9 cellular contexts compared by ENCODE assay signal in the genomic region with DNA sequence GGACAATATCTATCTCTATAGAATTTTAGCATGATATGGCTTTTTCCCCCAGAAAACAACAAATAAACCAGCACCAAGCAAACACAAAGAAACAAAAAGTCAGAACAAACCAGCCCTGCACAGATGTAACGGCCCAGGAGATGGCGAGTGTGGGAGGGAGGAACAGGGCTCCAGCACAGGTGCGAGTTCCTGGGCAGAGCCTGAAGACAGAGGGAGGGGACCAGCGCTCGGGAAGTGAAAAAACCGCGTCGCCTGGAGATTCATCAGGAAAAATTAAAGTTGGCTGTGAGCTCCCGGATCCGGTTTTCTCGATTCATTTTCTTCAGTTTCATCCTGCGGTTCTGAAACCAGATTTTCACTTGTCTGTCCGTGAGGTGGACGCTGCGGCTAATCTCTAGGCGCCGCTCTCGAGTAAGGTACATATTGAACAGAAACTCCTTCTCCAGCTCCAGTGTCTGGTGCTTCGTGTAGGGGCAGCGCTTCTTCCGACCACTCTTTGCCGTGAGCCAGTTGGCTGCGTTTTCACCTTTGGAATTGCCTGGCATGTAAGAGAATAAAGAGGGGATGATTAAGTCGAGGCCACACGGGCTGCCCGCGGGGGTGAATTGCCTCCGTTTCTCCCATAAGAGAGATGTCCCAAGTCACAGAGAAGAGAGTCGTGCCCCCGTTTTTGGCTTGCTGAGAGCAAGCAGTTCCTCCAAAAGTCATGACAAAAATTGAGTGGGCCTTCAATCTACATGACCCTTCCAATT. TPM values are rescaled to one million over a fixed set of nuclear protein-coding genes. Genes with fewer than 3 reads are reported as not detected.
A peak's percentile ranks its signal among the peaks of the same experiment; 100 is the strongest.
DNase-seq lines count a peak whose midpoint lies in the region; ATAC-seq and TF ChIP-seq lines count a peak whose summit lies in the region.
"Had no signal": no experiment of that assay in that cellular context is flagged by ENCODE, and none has a peak within 500 bp of the region (broad histone marks: within the 10 kb centered on the region; RNA-seq: fewer than 3 reads in every experiment).

No MANE protein-coding gene starts in this region.

- no peak overlapping the region for H2BK15ac ChIP-seq in IMR-90 (ENCODE audit: low read depth, low read length)

- H3K4me1 ChIP-seq in IMR-90 (ENCODE audit: control insufficient read depth, insufficient read depth, low read length) (no peaks in the 10 kb centered on the region), PC-9 (replicated peaks; ENCODE audit: insufficient read depth) (peaks cover 20% of the 10 kb centered on the region)

- peaks cover 93% of the 10 kb centered on the region for H3K27me3 ChIP-seq in IMR-90 (ENCODE audit: control insufficient read depth, insufficient read depth, low read length)
- H3K27me3 ChIP-seq in PC-9 (ENCODE audit: insufficient read depth, low read depth) = no peaks in the 10 kb centered on the region
- peaks cover 98% of the 10 kb centered on the region for H3K27me3 ChIP-seq in brain microvascular endothelial cell (replicated peaks)

- no peak for TF ChIP-seq POLR2A in IMR-90 (IDR thresholded peaks at IDR 0.05; ENCODE audit: low read depth, low read length)

- H4K5ac ChIP-seq in IMR-90 (ENCODE audit: low read depth, low read length) = no peak overlapping the region

- H2AFZ ChIP-seq in IMR-90 (replicated peaks; ENCODE audit: low read length, poor library complexity) (peak overlapping the region; percentile 16), PC-9 (no peak overlapping the region)

- TF ChIP-seq RAD21 in IMR-90 (IDR thresholded peaks at IDR 0.05; ENCODE audit: low read length) = no peak

- peaks cover 21% of the 10 kb centered on the region for H3F3A ChIP-seq in PC-9 (ENCODE audit: insufficient read depth, low read depth)

- peaks cover 5% of the 10 kb centered on the region for H3K36me3 Mint-ChIP-seq in activated naive CD8-positive, alpha-beta T cell treated with anti-CD3 and anti-CD28 coated beads, Interleukin-2, amount 10 ng/mL, durations not matched to agents 7 days and 5 days
- H3K36me3 Mint-ChIP-seq in nephron progenitor cell (ENCODE audit: low read depth) = peaks cover 49% of the 10 kb centered on the region

- H3K4me2 ChIP-seq in IMR-90 (ENCODE audit: low read depth, low read length) (no peak overlapping the region), PC-9 (no peak overlapping the region)

- no peaks in the 10 kb centered on the region for H3K79me2 ChIP-seq in PC-9 (ENCODE audit: low read depth)

- in situ Hi-C loops in Caki2 (cut with HindIII; ENCODE audit: low pct_unique_long_range_greater_than_20kb, low sequenced_read_pairs) = no loop called here
- in situ Hi-C loops in IMR-90 (cut with MboI; ENCODE audit: low sequenced_read_pairs) = no loop called here
- in situ Hi-C loops in brain microvascular endothelial cell (cut with HindIII; ENCODE audit: low pct_ligation_motif_present, low sequenced_read_pairs) = no loop called here

- H2BK120ac ChIP-seq in IMR-90 (ENCODE audit: low read depth, low read length) = no peak overlapping the region

- H4K20me1 ChIP-seq in IMR-90 (ENCODE audit: insufficient read depth, low read length) = peaks cover 19% of the 10 kb centered on the region; the same call in 1 of the 2 replicates
- no peaks in the 10 kb centered on the region for H4K20me1 ChIP-seq in PC-9 (ENCODE audit: insufficient read depth)

- H2BK5ac ChIP-seq in IMR-90 (ENCODE audit: low read depth, low read length, poor library complexity, severe bottlenecking) = no peak overlapping the region

- intact Hi-C loops in IMR-90 (cut with micrococcal nuclease) = no loop called here
- intact Hi-C loops in PC-9 (cut with micrococcal nuclease; ENCODE audit: unreplicated experiment) = no loop called here

- peak overlapping the region; percentile 50 for H3K4me3 Mint-ChIP-seq in activated naive CD8-positive, alpha-beta T cell treated with anti-CD3 and anti-CD28 coated beads, Interleukin-2, amount 10 ng/mL, durations not matched to agents 7 days and 5 days
- H3K4me3 Mint-ChIP-seq in nephron progenitor cell = peak overlapping the region; percentile 97

- peaks cover 18% of the 10 kb centered on the region for H3K9me3 ChIP-seq in IMR-90 (ENCODE audit: control insufficient read depth, insufficient read depth, low read length)
- H3K9me3 ChIP-seq in PC-9 (ENCODE audit: insufficient read depth, low read depth) = no peaks in the 10 kb centered on the region

- H3K18ac ChIP-seq in IMR-90 (ENCODE audit: low read depth, low read length) = no peak overlapping the region

- H3K36me3 ChIP-seq in IMR-90 (ENCODE audit: control insufficient read depth, insufficient read depth, low read length) (no peaks in the 10 kb centered on the region), PC-9 (ENCODE audit: low read depth) (no peaks in the 10 kb centered on the region), brain microvascular endothelial cell (replicated peaks) (no peaks in the 10 kb centered on the region)

- peaks cover 69% of the 10 kb centered on the region for H3K27me3 Mint-ChIP-seq in activated naive CD8-positive, alpha-beta T cell treated with anti-CD3 and anti-CD28 coated beads, Interleukin-2, amount 10 ng/mL, durations not matched to agents 7 days and 5 days
- H3K27me3 Mint-ChIP-seq in nephron progenitor cell (ENCODE audit: low read depth, poor library complexity) = peaks cover 21% of the 10 kb centered on the region

- no peak overlapping the region for H3K4me3 ChIP-seq in IMR-90 (ENCODE audit: insufficient read depth, low read depth, low read length)
- no peak overlapping the region for H3K4me3 ChIP-seq in PC-9
- H3K4me3 ChIP-seq in brain microvascular endothelial cell (ENCODE audit: low read depth, low read length) = no peak overlapping the region

- H2AK5ac ChIP-seq in IMR-90 (ENCODE audit: low read depth, low read length) = no peak overlapping the region

- BruUV-seq in IMR-90 (replicated peaks; lab: Mats Ljungman, UMichigan) (no TSS peak), PC-9 (replicated peaks; lab: Mats Ljungman, UMichigan) (no TSS peak)

- H3K9me2 ChIP-seq in PC-9 (ENCODE audit: insufficient read depth) = no peaks in the 10 kb centered on the region

- CTCF ChIA-PET in IMR-90 (lab: Yijun Ruan, JAX) (no interaction called here), PC-9 (lab: Charles Lee) (no interaction called here)

- H3K27ac ChIP-seq in IMR-90 (ENCODE audit: insufficient read depth, low read length) = no peak overlapping the region
- no peak overlapping the region for H3K27ac ChIP-seq in PC-9
- H3K27ac ChIP-seq in brain microvascular endothelial cell = no peak overlapping the region

- no peak overlapping the region for H3K14ac ChIP-seq in IMR-90 (replicated peaks; ENCODE audit: low read depth, low read length)

- dilution Hi-C loops in IMR-90 (cut with HindIII; ENCODE audit: low sequenced_read_pairs, unreplicated experiment) = no loop called here

- H2BK20ac ChIP-seq in IMR-90 (ENCODE audit: low read depth, low read length) = no peak overlapping the region

- H3K23ac ChIP-seq in IMR-90 (ENCODE audit: low read depth, low read length) = no peak overlapping the region; the same call in 1 of the 2 replicates

- POLR2A ChIA-PET in IMR-90 (lab: Charles Lee; ENCODE audit: unreplicated experiment) = no interaction called here
- POLR2A ChIA-PET in activated naive CD8-positive, alpha-beta T cell treated with anti-CD3 and anti-CD28 coated beads, Interleukin-2, amount 10 ng/mL, durations not matched to agents 7 days and 5 days (lab: Charles Lee) = no interaction called here
- POLR2A ChIA-PET in PC-9 (lab: Charles Lee; ENCODE audit: unreplicated experiment) = interaction anchor here (0.6 kb wide), 1 partner anchor 637 kb away, joined by 4 read pairs; no protein-coding TSS in a partner anchor

- no peak overlapping the region for H2AK9ac ChIP-seq in IMR-90 (replicated peaks; ENCODE audit: low read depth, low read length, poor library complexity)

- ATAC-seq in IMR-90 (ENCODE audit: low read depth) (no peak), GM21526 (IDR thresholded peaks at IDR 0.05; ENCODE audit: low FRiP score, unreplicated experiment) (no peak), GM19324 (IDR thresholded peaks at IDR 0.05; ENCODE audit: low FRiP score, unreplicated experiment) (no peak)
- ATAC-seq in activated naive CD8-positive, alpha-beta T cell treated with anti-CD3 and anti-CD28 coated beads, Interleukin-2, amount 10 ng/mL, durations not matched to agents 7 days and 5 days (ENCODE audit: low read depth) = no peak

- H3K9ac ChIP-seq in IMR-90 (ENCODE audit: low read depth, low read length) = no peak overlapping the region

- WGBS in IMR-90 (ENCODE audit: extremely low coverage in 2 of 2, insufficient read length in 1 of 2), 2 experiments = 12% methylated on average over 15 of the region's 30 CpGs; no CpG with 5 or more reads in 1 of the 2 experiments

- peaks cover 12% of the 10 kb centered on the region for H3K4me1 Mint-ChIP-seq in activated naive CD8-positive, alpha-beta T cell treated with anti-CD3 and anti-CD28 coated beads, Interleukin-2, amount 10 ng/mL, durations not matched to agents 7 days and 5 days
- H3K4me1 Mint-ChIP-seq in nephron progenitor cell = peaks cover 56% of the 10 kb centered on the region

- peak overlapping the region; percentile 67 for H3K27ac Mint-ChIP-seq in activated naive CD8-positive, alpha-beta T cell treated with anti-CD3 and anti-CD28 coated beads, Interleukin-2, amount 10 ng/mL, durations not matched to agents 7 days and 5 days
- H3K27ac Mint-ChIP-seq in nephron progenitor cell = peak overlapping the region; percentile 100

- DNase-seq in Caki2 (ENCODE audit: low read depth) = peak; percentile 70
- no peak for DNase-seq in IMR-90
- peak; percentile 34 for DNase-seq in activated naive CD8-positive, alpha-beta T cell treated with anti-CD3 and anti-CD28 coated beads, Interleukin-2, amount 10 ng/mL, durations not matched to agents 7 days and 5 days
- DNase-seq in nephron progenitor cell = peak; percentile 22
- DNase-seq in PC-9 = no peak
- DNase-seq in brain microvascular endothelial cell = no peak

- no peak overlapping the region for H4K8ac ChIP-seq in IMR-90 (ENCODE audit: low read depth in 2 of 2, low read length in 2 of 2)

- H3K9me3 Mint-ChIP-seq in activated naive CD8-positive, alpha-beta T cell treated with anti-CD3 and anti-CD28 coated beads, Interleukin-2, amount 10 ng/mL, durations not matched to agents 7 days and 5 days = no peaks in the 10 kb centered on the region
- H3K9me3 Mint-ChIP-seq in nephron progenitor cell = no peaks in the 10 kb centered on the region

- no peak for TF ChIP-seq CTCF in IMR-90 (conservative IDR thresholded peaks at IDR 0.05; ENCODE audit: low read depth, low read length)
- TF ChIP-seq CTCF in nephron progenitor cell (IDR thresholded peaks at IDR 0.05) = no peak
- TF ChIP-seq CTCF in PC-9 (conservative IDR thresholded peaks at IDR 0.05) = no peak
- no peak for TF ChIP-seq CTCF in brain microvascular endothelial cell (IDR thresholded peaks at IDR 0.05; ENCODE audit: low read depth, low read length, missing control alignments)

- no peaks in the 10 kb centered on the region for H3K79me1 ChIP-seq in IMR-90 (ENCODE audit: low read depth in 1 of 2, low read length in 2 of 2)

- no peak overlapping the region for H4K91ac ChIP-seq in IMR-90 (ENCODE audit: insufficient read depth, low read depth, low read length)

- no peak overlapping the region for H3K4ac ChIP-seq in IMR-90 (ENCODE audit: low read depth, low read length)

- H3K56ac ChIP-seq in IMR-90 (ENCODE audit: extremely low read depth, insufficient read depth, low read length) = no peak overlapping the region

- H3K9me1 ChIP-seq in IMR-90 (ENCODE audit: insufficient read depth, low read length) = no peaks in the 10 kb centered on the region

RNA-seq across cellular contexts. Expression of gene HOXA10, which starts 2.3 kb away (rescaled TPM):
- 22.1 and 31.5 TPM in 2 replicates for total RNA-seq in Caki2 (2014; rRNA removed; shearing (Covaris generic); ENCODE audit: low replicate concordance)
- 0.18 and 0.28 TPM in 2 replicates for total RNA-seq in IMR-90 (2012; rRNA removed)
- 0.10 TPM in 2 replicates for polyA plus RNA-seq in IMR-90 (2012; rRNA removed)
- 0.05 and 0.30 TPM in 2 replicates for polyA plus RNA-seq in IMR-90 (2012; cell fraction: cytosol; rRNA removed)
- 0.04 and 0.19 TPM in 2 replicates for polyA plus RNA-seq in IMR-90 (2012; cell fraction: nucleus; rRNA removed; ENCODE audit: low replicate concordance)
- total RNA-seq in activated naive CD8-positive, alpha-beta T cell treated with anti-CD3 and anti-CD28 coated beads, Interleukin-2, amount 10 ng/mL, durations not matched to agents 7 days and 5 days = not detected
- not detected in 2 replicates for total RNA-seq in PC-9 (2021)

RNA-seq across cellular contexts. Expression of gene HOXA9, which starts 6.5 kb away (rescaled TPM):
- 46.9 and 62.2 TPM in 2 replicates for total RNA-seq in Caki2 (2014; rRNA removed; shearing (Covaris generic); ENCODE audit: low replicate concordance)
- total RNA-seq in IMR-90 (2012; rRNA removed) = 0.18 and 0.28 TPM in 2 replicates
- polyA plus RNA-seq in IMR-90 (2012; rRNA removed) = 0.32 and 0.59 TPM in 2 replicates
- 0.10 and 0.26 TPM in 2 replicates for polyA plus RNA-seq in IMR-90 (2012; cell fraction: cytosol; rRNA removed)
- polyA plus RNA-seq in IMR-90 (2012; cell fraction: nucleus; rRNA removed; ENCODE audit: low replicate concordance) = 0.59 and 0.63 TPM in 2 replicates
- total RNA-seq in activated naive CD8-positive, alpha-beta T cell treated with anti-CD3 and anti-CD28 coated beads, Interleukin-2, amount 10 ng/mL, durations not matched to agents 7 days and 5 days = not detected
- total RNA-seq in PC-9 (2021) = 1.9 and 2.5 TPM in 2 replicates
- total RNA-seq: activated CD8-positive, alpha-beta memory T cell treated with anti-CD3 and anti-CD28 coated beads for 36 hours had no signal

RNA-seq across cellular contexts. Expression of gene HOXA11, which starts 13.2 kb away (rescaled TPM):
- not detected in 2 replicates for total RNA-seq in Caki2 (2014; rRNA removed; shearing (Covaris generic); ENCODE audit: low replicate concordance)
- total RNA-seq in IMR-90 (2012; rRNA removed) (not detected in 2 replicates), PC-9 (2021) (0.26 and 0.43 TPM in 2 replicates)
- 0.04 and 0.05 TPM in 2 replicates for polyA plus RNA-seq in IMR-90 (2012; rRNA removed)
- polyA plus RNA-seq in IMR-90 (2012; cell fraction: cytosol; rRNA removed) = 0.05 TPM in 1 of 2 replicates, not detected in the other
- 0.04 TPM in 1 of 2 replicates, not detected in the other for polyA plus RNA-seq in IMR-90 (2012; cell fraction: nucleus; rRNA removed; ENCODE audit: low replicate concordance)
- total RNA-seq in activated naive CD8-positive, alpha-beta T cell treated with anti-CD3 and anti-CD28 coated beads, Interleukin-2, amount 10 ng/mL, durations not matched to agents 7 days and 5 days = not detected
- total RNA-seq: activated CD8-positive, alpha-beta memory T cell treated with anti-CD3 and anti-CD28 coated beads for 36 hours had no signal

RNA-seq across cellular contexts. Expression of gene HOXA7, which starts 15.3 kb away (rescaled TPM):
- total RNA-seq in Caki2 (2014; rRNA removed; shearing (Covaris generic); ENCODE audit: low replicate concordance) = 5.1 TPM in 1 of 2 replicates, not detected in the other
- under 0.01 and 0.18 TPM in 2 replicates for total RNA-seq in IMR-90 (2012; rRNA removed)
- polyA plus RNA-seq in IMR-90 (2012; rRNA removed) = 1.7 TPM in 2 replicates
- 2.0 and 2.2 TPM in 2 replicates for polyA plus RNA-seq in IMR-90 (2012; cell fraction: cytosol; rRNA removed)
- polyA plus RNA-seq in IMR-90 (2012; cell fraction: nucleus; rRNA removed; ENCODE audit: low replicate concordance) = 0.51 and 0.71 TPM in 2 replicates
- total RNA-seq in activated naive CD8-positive, alpha-beta T cell treated with anti-CD3 and anti-CD28 coated beads, Interleukin-2, amount 10 ng/mL, durations not matched to agents 7 days and 5 days = not detected
- total RNA-seq in PC-9 (2021) = not detected in 2 replicates
- total RNA-seq: activated CD8-positive, alpha-beta memory T cell treated with anti-CD3 and anti-CD28 coated beads for 36 hours had no signal

RNA-seq across cellular contexts. Expression of gene HOXA3, which starts 19.4 kb away (rescaled TPM):
- 3.3 and 32.9 TPM in 2 replicates for total RNA-seq in Caki2 (2014; rRNA removed; shearing (Covaris generic); ENCODE audit: low replicate concordance)
- total RNA-seq in IMR-90 (2012; rRNA removed) = 0.83 and 0.90 TPM in 2 replicates
- polyA plus RNA-seq in IMR-90 (2012; rRNA removed) = 5.4 and 8.8 TPM in 2 replicates
- 4.3 and 8.1 TPM in 2 replicates for polyA plus RNA-seq in IMR-90 (2012; cell fraction: cytosol; rRNA removed)
- polyA plus RNA-seq in IMR-90 (2012; cell fraction: nucleus; rRNA removed; ENCODE audit: low replicate concordance) = 17.8 and 28.7 TPM in 2 replicates
- total RNA-seq in activated naive CD8-positive, alpha-beta T cell treated with anti-CD3 and anti-CD28 coated beads, Interleukin-2, amount 10 ng/mL, durations not matched to agents 7 days and 5 days = not detected
- 50.5 and 53.1 TPM in 2 replicates for total RNA-seq in PC-9 (2021)
- total RNA-seq: activated CD8-positive, alpha-beta memory T cell treated with anti-CD3 and anti-CD28 coated beads for 36 hours had no signal

Comparison
In these comparisons a context has a peak if more than half of its experiments do, and no peak if none do; other contexts are left out.
1. DNase-seq: peak in Caki2 (single experiment), activated naive CD8-positive, alpha-beta T cell treated with anti-CD3 and anti-CD28 coated beads, Interleukin-2, amount 10 ng/mL, durations not matched to agents 7 days and 5 days (single experiment) and nephron progenitor cell (single experiment); none in IMR-90 (single experiment), PC-9 (0 of 2) and brain microvascular endothelial cell (single experiment).
2. RNA of gene HOXA10, which starts 2.3 kb away (total RNA-seq): 22.1 to 31.5 TPM in Caki2; 0.18 to 0.28 TPM in IMR-90, not detected in activated naive CD8-positive, alpha-beta T cell treated with anti-CD3 and anti-CD28 coated beads, Interleukin-2, amount 10 ng/mL, durations not matched to agents 7 days and 5 days and not detected in PC-9; every median in the first group is over 10 times any median in the second.
3. RNA of gene HOXA9, which starts 6.5 kb away (total RNA-seq): 46.9 to 62.2 TPM in Caki2; 1.9 to 2.5 TPM in PC-9, 0.18 to 0.28 TPM in IMR-90 and not detected in activated naive CD8-positive, alpha-beta T cell treated with anti-CD3 and anti-CD28 coated beads, Interleukin-2, amount 10 ng/mL, durations not matched to agents 7 days and 5 days; every median in the first group is over 10 times any median in the second.